19 cellular contexts compared by ENCODE assay signal in genomic region chr19:1561236-1561842, GRCh38. TPM values are rescaled to one million over a fixed set of nuclear protein-coding genes. Genes with fewer than 3 reads are reported as not detected.
DNase-seq lines count a peak whose midpoint lies in the region; ATAC-seq, FAIRE-seq and TF ChIP-seq lines count a peak whose summit lies in the region.
"Had no signal": no experiment of that assay in that cellular context is flagged by ENCODE, and none has a peak within 500 bp of the region (broad histone marks: within the 10 kb centered on the region; RNA-seq: fewer than 3 reads in every experiment).

No MANE protein-coding gene starts in this region.

- peaks cover 31 to 53% (median 38%) of the 10 kb centered on the region in 10 experiments for H3K4me1 ChIP-seq in BLaER1 treated with 17β-estradiol and CSF1 and Interleukin-3, amounts not matched to agents 10 nM and 100 nM
- no peaks in the 10 kb centered on the region for H3K4me1 ChIP-seq in HEK293 (ENCODE audit: control insufficient read depth, insufficient read depth, low read length)
- H3K4me1 ChIP-seq in K562 (replicated peaks in 1 of 2; ENCODE audit: control insufficient read depth in 2 of 2, insufficient read depth in 2 of 2, low read length in 2 of 2), result peaks cover 0 to 45% of the 10 kb centered on the region in 2 experiments; a peak in 4 of 5 replicates

- no peaks in the 10 kb centered on the region for H3K9me3 Mint-ChIP-seq in effector memory CD8-positive, alpha-beta T cell
- H3K9me3 Mint-ChIP-seq: CD8-positive, alpha-beta T cell; IgD-negative memory B cell had no signal

- no peaks in the 10 kb centered on the region for H3K4me1 Mint-ChIP-seq in effector memory CD8-positive, alpha-beta T cell (ENCODE audit: low read depth in 2 of 2)

- intact Hi-C loops in K562 (cut with micrococcal nuclease), result no loop called here
- intact Hi-C loops in sciatic nerve (cut with DNase I), result no loop called here

- CTCF ChIA-PET in HEK293 (lab: Yijun Ruan, JAX) (interaction anchor here (0.5 to 1.0 kb wide), 2 partner anchors 15 to 265 kb away, joined by 3 read pairs; no protein-coding TSS in a partner anchor), K562 (lab: Yijun Ruan, JAX; ENCODE audit: low intra/inter-chr PET ratio) (no interaction called here)

- peak overlapping the region in 10 of 11 experiments; percentile 0 to 52 (median 46); a peak in 14 of 22 replicates for H3K9ac ChIP-seq in BLaER1 treated with 17β-estradiol and CSF1 and Interleukin-3, amounts not matched to agents 10 nM and 100 nM
- peak overlapping the region in 1 of 2 experiments; percentile 43; a peak in 2 of 4 replicates for H3K9ac ChIP-seq in K562 (ENCODE audit: insufficient read depth in 1 of 2, low read depth in 2 of 2, low read length in 2 of 2)

- no peaks in the 10 kb centered on the region for H3K36me3 Mint-ChIP-seq in effector memory CD8-positive, alpha-beta T cell (ENCODE audit: insufficient read depth)
- H3K36me3 Mint-ChIP-seq: CD8-positive, alpha-beta T cell; IgD-negative memory B cell had no signal

- H4K20me1 ChIP-seq in BLaER1 treated with 17β-estradiol and CSF1 and Interleukin-3, amounts not matched to agents 10 nM and 100 nM, result peaks cover 63 to 100% (median 98%) of the 10 kb centered on the region in 11 experiments
- H4K20me1 ChIP-seq in K562 (replicated peaks; ENCODE audit: control insufficient read depth, insufficient read depth, low read length), result peaks cover 5% of the 10 kb centered on the region

- in situ Hi-C loops in K562 (cut with MboI), result no loop called here

- no peak for FAIRE-seq in K562 (lab: Jason Lieb, UNC)
- FAIRE-seq: GM12892, GM19239 had no signal

- TF ChIP-seq POLR2A in K562 (conservative IDR thresholded peaks at IDR 0.05), result no peak

- H3K79me2 ChIP-seq in K562 (ENCODE audit: control insufficient read depth, insufficient read depth, low read length), result peaks cover 35% of the 10 kb centered on the region

- ATAC-seq in K562, result no peak
- no peak for ATAC-seq in sciatic nerve
- no peak for ATAC-seq in effector memory CD8-positive, alpha-beta T cell (replicated peaks)
- ATAC-seq: CD8-positive, alpha-beta T cell; HCT116 had no signal

- H3K27ac ChIP-seq in BLaER1 treated with 17β-estradiol and CSF1 and Interleukin-3, amounts not matched to agents 10 nM and 100 nM, result peak overlapping the region in 6 of 11 experiments; percentile 4 to 47 (median 21); a peak in 7 of 22 replicates
- no peak overlapping the region for H3K27ac ChIP-seq in HEK293 (ENCODE audit: extremely low read depth, low read depth, low read length)
- H3K27ac ChIP-seq in K562 (ENCODE audit: extremely low read depth, low read depth, low read length), result no peak overlapping the region
- H3K27ac ChIP-seq: C4-2B had no signal

- H2AFZ ChIP-seq in K562 (ENCODE audit: low read depth, low read length), result no peak overlapping the region

- no peak for TF ChIP-seq EP300 in K562 (IDR thresholded peaks at IDR 0.05; ENCODE audit: low read length)

- peaks cover 5 to 94% (median 69%) of the 10 kb centered on the region in 11 experiments for H3K36me3 ChIP-seq in BLaER1 treated with 17β-estradiol and CSF1 and Interleukin-3, amounts not matched to agents 10 nM and 100 nM
- H3K36me3 ChIP-seq in HEK293 (ENCODE audit: control insufficient read depth in 2 of 2, insufficient read depth in 1 of 2, low read length in 2 of 2), result peaks cover 4 to 19% of the 10 kb centered on the region in 2 experiments; a peak in 2 of 3 replicates
- peaks cover 12% of the 10 kb centered on the region; the same call in 1 of the 3 replicates for H3K36me3 ChIP-seq in K562 (ENCODE audit: control insufficient read depth, insufficient read depth, low read length)

- H3K4me2 ChIP-seq in BLaER1 treated with 17β-estradiol and CSF1 and Interleukin-3, amounts not matched to agents 10 nM and 100 nM, result peak overlapping the region; percentile 21 to 70 (median 54); a peak in 21 of 22 replicates
- H3K4me2 ChIP-seq in K562 (ENCODE audit: insufficient read depth, low read length), result no peak overlapping the region

- no peaks in the 10 kb centered on the region for H3K9me3 ChIP-seq in BLaER1 treated with 17β-estradiol and CSF1 and Interleukin-3, amounts not matched to agents 10 nM and 100 nM (replicated peaks in 1 of 11)
- no peaks in the 10 kb centered on the region for H3K9me3 ChIP-seq in HEK293 (ENCODE audit: control insufficient read depth, insufficient read depth, low read depth, low read length)
- no peaks in the 10 kb centered on the region for H3K9me3 ChIP-seq in K562 (replicated peaks; ENCODE audit: control insufficient read depth, insufficient read depth, low read depth, low read length)

- no peak for DNase-seq in K562 (ENCODE audit: extremely low read depth in 1 of 4, low spot score in 3 of 4)
- peak; percentile 58 for DNase-seq in sciatic nerve (ENCODE audit: low spot score)
- DNase-seq in NCI-H2081 treated with DMSO at 0.1 percent for 48 hours (lab: John Stamatoyannopoulos, UW), result no peak
- DNase-seq in SW 1271 (lab: John Stamatoyannopoulos, UW), result no peak
- DNase-seq in effector memory CD8-positive, alpha-beta T cell, result no peak
- DNase-seq: ACHN; CD8-positive, alpha-beta T cell; COR-L47; DND-41; GDM1 had no signal

- no peak for TF ChIP-seq CTCF in HEK293 (tag by site-specific recombination; IDR thresholded peaks at IDR 0.05)
- no peak for TF ChIP-seq CTCF in K562 (IDR thresholded peaks at IDR 0.05 in 2 of 3, conservative IDR thresholded peaks at IDR 0.05 in 1 of 3; ENCODE audit: insufficient read depth in 2 of 3, low read depth in 1 of 3, low read length in 3 of 3)

- no peak overlapping the region for H3K4me3 Mint-ChIP-seq in effector memory CD8-positive, alpha-beta T cell
- H3K4me3 Mint-ChIP-seq: CD8-positive, alpha-beta T cell; IgD-negative memory B cell had no signal

- no peaks in the 10 kb centered on the region for H3K9me1 ChIP-seq in K562 (ENCODE audit: control insufficient read depth, insufficient read depth, low read length)

- WGBS in K562 (ENCODE audit: insufficient coverage, low coverage, missing lambda C conversion rate), result 92% methylated on average over 16 of the region's 17 CpGs

- TF ChIP-seq RAD21 in K562 (CRISPR knock-in tag; conservative IDR thresholded peaks at IDR 0.05 in 1 of 2, IDR thresholded peaks at IDR 0.05 in 1 of 2), result no peak

- no peaks in the 10 kb centered on the region for H3K27me3 ChIP-seq in BLaER1 treated with 17β-estradiol and CSF1 and Interleukin-3, amounts not matched to agents 10 nM and 100 nM
- H3K27me3 ChIP-seq in K562 (ENCODE audit: control insufficient read depth in 2 of 2, insufficient read depth in 2 of 2, low read length in 2 of 2), result no peaks in the 10 kb centered on the region

- no peak overlapping the region for H3K4me3 ChIP-seq in BLaER1 treated with 17β-estradiol and CSF1 and Interleukin-3, amounts not matched to agents 10 nM and 100 nM
- H3K4me3 ChIP-seq in HEK293 (ENCODE audit: low read depth, low read length) (no peak overlapping the region), K562 (no peak overlapping the region)

- POLR2A ChIA-PET in HEK293 (lab: Yijun Ruan, JAX) (no interaction called here), K562 (lab: Yijun Ruan, JAX) (no interaction called here)

- H3K27ac Mint-ChIP-seq in effector memory CD8-positive, alpha-beta T cell, result no peak overlapping the region
- H3K27ac Mint-ChIP-seq: CD8-positive, alpha-beta T cell had no signal

- no TSS peak for BruUV-seq in K562 (replicated peaks; lab: Mats Ljungman, UMichigan)

- H3K27me3 Mint-ChIP-seq in effector memory CD8-positive, alpha-beta T cell, result no peaks in the 10 kb centered on the region

RNA-seq across cellular contexts. Expression of gene MEX3D, which starts 6.8 kb away (rescaled TPM):
- 1.3 and 3.7 TPM in 2 replicates for total RNA-seq in K562 (2011; cell fraction: chromatin; rRNA removed; ENCODE audit: low replicate concordance)
- total RNA-seq in K562 (2011; cell fraction: nucleolus; rRNA removed), result 7.0 and 7.7 TPM in 2 replicates
- 3.1 and 3.2 TPM in 2 replicates for total RNA-seq in K562 (2011; cell fraction: nucleoplasm; rRNA removed)
- total RNA-seq in K562 (2014; rRNA removed), result 39.3 and 48.8 TPM in 2 replicates
- 5.7 and 6.5 TPM in 2 replicates for total RNA-seq in K562 (2014; rRNA removed; fragmentation: Illumina TruSeq; extraction: Trizol)
- total RNA-seq in K562 (2015; rRNA removed; fragmentation: Illumina TruSeq; extraction: Trizol), result 9.5 and 9.8 TPM in 2 replicates
- total RNA-seq in K562 (2021), result 34.0 and 35.9 TPM in 2 replicates
- 2.6 and 3.3 TPM in 2 replicates for polyA plus RNA-seq in K562 (2011; rRNA removed)
- 3.5 and 29.9 TPM in 2 replicates for polyA plus RNA-seq in K562 (2011; cell fraction: cytosol; rRNA removed)
- 2.1 and 5.8 TPM in 2 replicates for polyA plus RNA-seq in K562 (2011; cell fraction: nucleus; rRNA removed)
- polyA plus RNA-seq in K562 (2012), result 6.4 and 7.7 TPM in 2 replicates
- polyA plus RNA-seq in K562 (2014; fragmentation: Illumina TruSeq; extraction: Trizol), result 2.6 and 4.4 TPM in 2 replicates
- 1 to 10 TPM; 1.7 to 1.9 TPM for polyA plus RNA-seq in K562 (2014; fragmentation: Nextera tagmentation; extraction: Ambion mirVana)
- 11.6 and 11.9 TPM in 2 replicates for polyA plus RNA-seq in K562 (2014; rRNA removed)
- polyA minus RNA-seq in K562 (2011; rRNA and poly(A)+ RNA removed), result 1.0 and 1.6 TPM in 2 replicates
- 20.2 and 21.8 TPM in 2 replicates for polyA minus RNA-seq in K562 (2011; cell fraction: cytosol; rRNA and poly(A)+ RNA removed)
- 2.4 and 3.0 TPM in 2 replicates for polyA minus RNA-seq in K562 (2011; cell fraction: nucleus; rRNA and poly(A)+ RNA removed)
- 27.1 TPM for total RNA-seq in sciatic nerve

RNA-seq across cellular contexts. Expression of gene MBD3, which starts 31.3 kb away (rescaled TPM):
- 89.8 and 204 TPM in 2 replicates for total RNA-seq in K562 (2011; cell fraction: chromatin; rRNA removed; ENCODE audit: low replicate concordance)
- total RNA-seq in K562 (2011; cell fraction: nucleolus; rRNA removed), result 153 TPM in 2 replicates
- total RNA-seq in K562 (2011; cell fraction: nucleoplasm; rRNA removed), result 99.7 and 106 TPM in 2 replicates
- 135 and 157 TPM in 2 replicates for total RNA-seq in K562 (2014; rRNA removed)
- total RNA-seq in K562 (2014; rRNA removed; fragmentation: Illumina TruSeq; extraction: Trizol), result 11.4 and 12.6 TPM in 2 replicates
- total RNA-seq in K562 (2015; rRNA removed; fragmentation: Illumina TruSeq; extraction: Trizol), result 51.9 and 62.9 TPM in 2 replicates
- total RNA-seq in K562 (2021), result 114 and 137 TPM in 2 replicates
- 30.9 and 37.9 TPM in 2 replicates for polyA plus RNA-seq in K562 (2011; rRNA removed)
- polyA plus RNA-seq in K562 (2011; cell fraction: cytosol; rRNA removed), result 58.0 and 173 TPM in 2 replicates
- 66.0 and 127 TPM in 2 replicates for polyA plus RNA-seq in K562 (2011; cell fraction: nucleus; rRNA removed)
- polyA plus RNA-seq in K562 (2012), result 65.7 and 74.0 TPM in 2 replicates
- 7.7 and 39.8 TPM in 2 replicates for polyA plus RNA-seq in K562 (2014; fragmentation: Illumina TruSeq; extraction: Trizol)
- under 1 TPM; 0.24 to 0.52 TPM for polyA plus RNA-seq in K562 (2014; fragmentation: Nextera tagmentation; extraction: Ambion mirVana)
- polyA plus RNA-seq in K562 (2014; rRNA removed), result 94.4 and 103 TPM in 2 replicates
- 35.8 and 69.0 TPM in 2 replicates for polyA minus RNA-seq in K562 (2011; rRNA and poly(A)+ RNA removed)
- polyA minus RNA-seq in K562 (2011; cell fraction: cytosol; rRNA and poly(A)+ RNA removed), result 99.0 and 105 TPM in 2 replicates
- 27.9 and 29.1 TPM in 2 replicates for polyA minus RNA-seq in K562 (2011; cell fraction: nucleus; rRNA and poly(A)+ RNA removed)
- total RNA-seq in sciatic nerve, result 48.1 TPM

RNA-seq across cellular contexts. Expression of gene PLK5, which starts 37.5 kb away (rescaled TPM):
- total RNA-seq in K562 (2011; cell fraction: chromatin; rRNA removed; ENCODE audit: low replicate concordance), result 0.25 and 1.2 TPM in 2 replicates
- total RNA-seq in K562 (2011; cell fraction: nucleolus; rRNA removed), result 0.53 and 0.83 TPM in 2 replicates
- 0.44 and 0.53 TPM in 2 replicates for total RNA-seq in K562 (2011; cell fraction: nucleoplasm; rRNA removed)
- 0.12 and 0.23 TPM in 2 replicates for total RNA-seq in K562 (2014; rRNA removed)
- not detected in 2 replicates for total RNA-seq in K562 (2014; rRNA removed; fragmentation: Illumina TruSeq; extraction: Trizol)
- total RNA-seq in K562 (2015; rRNA removed; fragmentation: Illumina TruSeq; extraction: Trizol), result not detected in 2 replicates
- total RNA-seq in K562 (2021), result 0.16 TPM in 1 of 2 replicates, not detected in the other
- polyA plus RNA-seq in K562 (2011; rRNA removed), result 0.04 and 0.08 TPM in 2 replicates
- 0.06 and 0.16 TPM in 2 replicates for polyA plus RNA-seq in K562 (2011; cell fraction: cytosol; rRNA removed)
- polyA plus RNA-seq in K562 (2011; cell fraction: nucleus; rRNA removed), result 0.81 and 1.6 TPM in 2 replicates
- polyA plus RNA-seq in K562 (2012), result 0.08 TPM in 1 of 2 replicates, not detected in the other
- not detected in 2 replicates for polyA plus RNA-seq in K562 (2014; fragmentation: Illumina TruSeq; extraction: Trizol)
- not detected for polyA plus RNA-seq in K562 (2014; fragmentation: Nextera tagmentation; extraction: Ambion mirVana)
- polyA plus RNA-seq in K562 (2014; rRNA removed), result 0.07 and 0.27 TPM in 2 replicates
- polyA minus RNA-seq in K562 (2011; rRNA and poly(A)+ RNA removed), result not detected in 2 replicates
- polyA minus RNA-seq in K562 (2011; cell fraction: cytosol; rRNA and poly(A)+ RNA removed), result not detected in 2 replicates
- polyA minus RNA-seq in K562 (2011; cell fraction: nucleus; rRNA and poly(A)+ RNA removed), result 0.67 TPM in 2 replicates
- total RNA-seq in sciatic nerve, result 0.80 TPM
- total RNA-seq: A172; CD8-positive, alpha-beta T cell; H4 had no signal
- polyA plus RNA-seq: IgD-negative memory B cell had no signal

RNA-seq across cellular contexts. Expression of gene UQCR11, which starts 43.9 kb away (rescaled TPM):
- 49.4 and 136 TPM in 2 replicates for total RNA-seq in K562 (2011; cell fraction: chromatin; rRNA removed; ENCODE audit: low replicate concordance)
- 110 and 114 TPM in 2 replicates for total RNA-seq in K562 (2011; cell fraction: nucleolus; rRNA removed)
- total RNA-seq in K562 (2011; cell fraction: nucleoplasm; rRNA removed), result 78.5 and 82.1 TPM in 2 replicates
- 203 and 259 TPM in 2 replicates for total RNA-seq in K562 (2014; rRNA removed)
- 62.7 and 65.9 TPM in 2 replicates for total RNA-seq in K562 (2014; rRNA removed; fragmentation: Illumina TruSeq; extraction: Trizol)
- total RNA-seq in K562 (2015; rRNA removed; fragmentation: Illumina TruSeq; extraction: Trizol), result 94.2 and 104 TPM in 2 replicates
- total RNA-seq in K562 (2021), result 355 and 411 TPM in 2 replicates
- 390 and 494 TPM in 2 replicates for polyA plus RNA-seq in K562 (2011; rRNA removed)
- 245 and 412 TPM in 2 replicates for polyA plus RNA-seq in K562 (2011; cell fraction: cytosol; rRNA removed)
- polyA plus RNA-seq in K562 (2011; cell fraction: nucleus; rRNA removed), result 128 and 175 TPM in 2 replicates
- 203 and 322 TPM in 2 replicates for polyA plus RNA-seq in K562 (2012)
- 57.6 and 122 TPM in 2 replicates for polyA plus RNA-seq in K562 (2014; fragmentation: Illumina TruSeq; extraction: Trizol)
- polyA plus RNA-seq in K562 (2014; fragmentation: Nextera tagmentation; extraction: Ambion mirVana), result 100 to 1,000 TPM; 225 to 394 TPM
- 329 and 366 TPM in 2 replicates for polyA plus RNA-seq in K562 (2014; rRNA removed)
- 24.6 and 35.3 TPM in 2 replicates for polyA minus RNA-seq in K562 (2011; rRNA and poly(A)+ RNA removed)
- 35.2 and 46.2 TPM in 2 replicates for polyA minus RNA-seq in K562 (2011; cell fraction: cytosol; rRNA and poly(A)+ RNA removed)
- polyA minus RNA-seq in K562 (2011; cell fraction: nucleus; rRNA and poly(A)+ RNA removed), result 26.8 and 31.8 TPM in 2 replicates
- total RNA-seq in sciatic nerve, result 136 TPM

RNA-seq across cellular contexts. Expression of gene ADAMTSL5, which starts 48.5 kb away (rescaled TPM):
- 12.1 and 28.8 TPM in 2 replicates for total RNA-seq in K562 (2011; cell fraction: chromatin; rRNA removed; ENCODE audit: low replicate concordance)
- 14.1 and 17.5 TPM in 2 replicates for total RNA-seq in K562 (2011; cell fraction: nucleolus; rRNA removed)
- total RNA-seq in K562 (2011; cell fraction: nucleoplasm; rRNA removed), result 11.6 and 15.2 TPM in 2 replicates
- total RNA-seq in K562 (2014; rRNA removed) (3.0 and 4.7 TPM in 2 replicates), K562 (2014; rRNA removed; fragmentation: Illumina TruSeq; extraction: Trizol) (1.2 and 1.8 TPM in 2 replicates), K562 (2015; rRNA removed; fragmentation: Illumina TruSeq; extraction: Trizol) (2.0 and 2.8 TPM in 2 replicates), K562 (2021) (9.4 and 11.6 TPM in 2 replicates), sciatic nerve (48.3 TPM)
- polyA plus RNA-seq in K562 (2011; rRNA removed) (4.4 and 6.3 TPM in 2 replicates), K562 (2014; fragmentation: Illumina TruSeq; extraction: Trizol) (4.1 and 5.0 TPM in 2 replicates), K562 (2014; fragmentation: Nextera tagmentation; extraction: Ambion mirVana) (1 to 10 TPM; 1.0 to 1.3 TPM), K562 (2014; rRNA removed) (8.4 and 9.8 TPM in 2 replicates)
- 7.7 and 18.9 TPM in 2 replicates for polyA plus RNA-seq in K562 (2011; cell fraction: cytosol; rRNA removed)
- 18.1 and 35.5 TPM in 2 replicates for polyA plus RNA-seq in K562 (2011; cell fraction: nucleus; rRNA removed)
- polyA plus RNA-seq in K562 (2012), result 7.6 and 10.3 TPM in 2 replicates
- 1.6 and 2.7 TPM in 2 replicates for polyA minus RNA-seq in K562 (2011; rRNA and poly(A)+ RNA removed)
- 5.6 and 15.1 TPM in 2 replicates for polyA minus RNA-seq in K562 (2011; cell fraction: cytosol; rRNA and poly(A)+ RNA removed)
- 3.1 and 4.4 TPM in 2 replicates for polyA minus RNA-seq in K562 (2011; cell fraction: nucleus; rRNA and poly(A)+ RNA removed)

Comparison
In these comparisons a context has a peak if more than half of its experiments do, and no peak if none do; other contexts are left out.
1. H3K27ac ChIP-seq: peak in BLaER1 treated with 17β-estradiol and CSF1 and Interleukin-3, amounts not matched to agents 10 nM and 100 nM (6 of 11); none in HEK293 (single experiment) and K562 (single experiment).